13 cellular contexts compared by ENCODE assay signal in the genomic region with DNA sequence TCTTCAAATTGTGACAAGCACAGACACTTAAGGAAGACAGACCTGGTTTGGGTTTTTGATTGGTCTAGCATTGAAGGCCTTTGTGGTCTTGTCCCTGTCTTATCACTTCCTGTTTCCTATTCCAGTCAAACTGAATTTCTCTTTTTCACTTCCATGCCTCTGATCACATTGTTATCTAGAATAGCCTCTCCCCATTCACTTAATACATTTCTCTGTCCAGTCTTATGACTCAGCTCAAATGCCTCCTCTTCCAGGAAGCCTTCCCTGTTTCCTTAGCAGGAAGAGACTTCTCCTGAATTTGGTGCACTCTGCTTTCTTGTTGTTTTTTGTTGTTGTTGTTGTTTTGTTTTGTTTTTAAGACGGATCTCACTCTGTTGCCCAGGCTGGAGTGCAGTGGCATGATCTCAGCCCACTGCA. TPM values are rescaled to one million over a fixed set of nuclear protein-coding genes. Genes with fewer than 3 reads are reported as not detected.
DNase-seq lines count a peak whose midpoint lies in the region; ATAC-seq, FAIRE-seq and TF ChIP-seq lines count a peak whose summit lies in the region.
"Had no signal": no experiment of that assay in that cellular context is flagged by ENCODE, and none has a peak within 500 bp of the region (broad histone marks: within the 10 kb centered on the region; RNA-seq: fewer than 3 reads in every experiment).

No MANE protein-coding gene starts in this region.

- H3K4me1 Mint-ChIP-seq in dendritic cell treated with granulocyte-macrophage colony-stimulating factor and Interleukin-4, amounts not matched to agents 40 ng/mL and 50 ng/mL, for 4 days (ENCODE audit: low read depth) = peaks cover 77% of the 10 kb centered on the region
- peaks cover 21% of the 10 kb centered on the region for H3K4me1 Mint-ChIP-seq in stimulated activated effector memory CD8-positive, alpha-beta T cell treated with anti-CD3 and anti-CD28 coated beads, Interleukin-12 subunit alpha, Interleukin-12 subunit beta, amount 100 ng/mL, for 72 hours

- no peak for TF ChIP-seq POLR2A in GM12891 (IDR thresholded peaks at IDR 0.05; ENCODE audit: low read depth, low read length)

- DNase-seq in GM12891 (ENCODE audit: insufficient read length, low spot score) = no peak
- DNase-seq in OCI-M1 (lab: John Stamatoyannopoulos, UW) = peak; percentile 91
- DNase-seq in stimulated activated effector memory CD8-positive, alpha-beta T cell treated with anti-CD3 and anti-CD28 coated beads, Interleukin-12 subunit alpha, Interleukin-12 subunit beta, amount 100 ng/mL, for 72 hours (ENCODE audit: low spot score in 2 of 2) = no peak
- DNase-seq in ascending aorta (ENCODE audit: low spot score in 2 of 2) = no peak
- no peak for DNase-seq in DMS153 treated with DMSO at 0.1 percent for 48 hours (lab: John Stamatoyannopoulos, UW; ENCODE audit: unreplicated experiment)
- no peak for DNase-seq in NCI-H1417 treated with DMSO at 0.1 percent for 48 hours (lab: John Stamatoyannopoulos, UW)
- DNase-seq: activated CD4-positive, alpha-beta T cell treated with anti-CD3 and anti-CD28 coated beads for 1 hour; DMS79 treated with DMSO at 0.1 percent for 48 hours; NCI-H2029; Right ventricle myocardium superior had no signal

- no peak for TF ChIP-seq CTCF in ascending aorta (IDR thresholded peaks at IDR 0.05)

- H3K9me3 ChIP-seq in ascending aorta = no peaks in the 10 kb centered on the region
- H3K9me3 ChIP-seq: thoracic aorta had no signal

- peak overlapping the region; percentile 15 for H3K4me3 Mint-ChIP-seq in dendritic cell treated with granulocyte-macrophage colony-stimulating factor and Interleukin-4, amounts not matched to agents 40 ng/mL and 50 ng/mL, for 4 days
- H3K4me3 Mint-ChIP-seq in stimulated activated effector memory CD8-positive, alpha-beta T cell treated with anti-CD3 and anti-CD28 coated beads, Interleukin-12 subunit alpha, Interleukin-12 subunit beta, amount 100 ng/mL, for 72 hours = no peak overlapping the region

- intact Hi-C loops in dendritic cell treated with granulocyte-macrophage colony-stimulating factor and Interleukin-4, amounts not matched to agents 40 ng/mL and 50 ng/mL, for 4 days (cut with micrococcal nuclease) = loop anchor here (5.0 kb wide), 1 partner anchor 43 kb away; no protein-coding TSS in a partner anchor
- intact Hi-C loops in ascending aorta (cut with DNase I) = no loop called here

- no peak overlapping the region for H3K27ac ChIP-seq in ascending aorta
- H3K27ac ChIP-seq: thoracic aorta had no signal

- no peak for FAIRE-seq in GM12891 (lab: Jason Lieb, UNC)
- FAIRE-seq: GM18507 had no signal

- peak overlapping the region; percentile 81 for H3K27ac Mint-ChIP-seq in dendritic cell treated with granulocyte-macrophage colony-stimulating factor and Interleukin-4, amounts not matched to agents 40 ng/mL and 50 ng/mL, for 4 days
- peak overlapping the region; percentile 83 for H3K27ac Mint-ChIP-seq in stimulated activated effector memory CD8-positive, alpha-beta T cell treated with anti-CD3 and anti-CD28 coated beads, Interleukin-12 subunit alpha, Interleukin-12 subunit beta, amount 100 ng/mL, for 72 hours

- peaks cover 40% of the 10 kb centered on the region for H3K36me3 Mint-ChIP-seq in dendritic cell treated with granulocyte-macrophage colony-stimulating factor and Interleukin-4, amounts not matched to agents 40 ng/mL and 50 ng/mL, for 4 days (ENCODE audit: low read depth)
- H3K36me3 Mint-ChIP-seq in stimulated activated effector memory CD8-positive, alpha-beta T cell treated with anti-CD3 and anti-CD28 coated beads, Interleukin-12 subunit alpha, Interleukin-12 subunit beta, amount 100 ng/mL, for 72 hours = peaks cover 28% of the 10 kb centered on the region

- H3K27me3 Mint-ChIP-seq in dendritic cell treated with granulocyte-macrophage colony-stimulating factor and Interleukin-4, amounts not matched to agents 40 ng/mL and 50 ng/mL, for 4 days = no peaks in the 10 kb centered on the region

- H3K4me1 ChIP-seq in ascending aorta = peaks cover 9 to 29% of the 10 kb centered on the region in 2 donors

- H3K36me3 ChIP-seq in ascending aorta = peaks cover 3 to 14% of the 10 kb centered on the region in 2 donors
- H3K36me3 ChIP-seq: thoracic aorta had no signal

- ATAC-seq in stimulated activated effector memory CD8-positive, alpha-beta T cell treated with anti-CD3 and anti-CD28 coated beads, Interleukin-12 subunit alpha, Interleukin-12 subunit beta, amount 100 ng/mL, for 72 hours = no peak

- no peaks in the 10 kb centered on the region for H3K9me3 Mint-ChIP-seq in dendritic cell treated with granulocyte-macrophage colony-stimulating factor and Interleukin-4, amounts not matched to agents 40 ng/mL and 50 ng/mL, for 4 days
- no peaks in the 10 kb centered on the region for H3K9me3 Mint-ChIP-seq in stimulated activated effector memory CD8-positive, alpha-beta T cell treated with anti-CD3 and anti-CD28 coated beads, Interleukin-12 subunit alpha, Interleukin-12 subunit beta, amount 100 ng/mL, for 72 hours

- H3K27me3 ChIP-seq in ascending aorta = no peaks in the 10 kb centered on the region

- no peak overlapping the region for H3K4me3 ChIP-seq in ascending aorta
- H3K4me3 ChIP-seq: thoracic aorta had no signal

TF ChIP-seq in GM12891, 5 proteins besides CTCF, POLR2A, EP300 and RAD21:
- no peak for TF ChIP-seq POU2F2 (IDR thresholded peaks at IDR 0.05; ENCODE audit: low read depth, low read length)
- peak; percentile 63 for TF ChIP-seq SPI1 (IDR thresholded peaks at IDR 0.05; ENCODE audit: low read depth, low read length)

RNA-seq across cellular contexts. Expression of gene LIMD1, which starts 45.5 kb away (rescaled TPM):
- 13.0 TPM for polyA plus RNA-seq in GM12891 (2012; ENCODE audit: low read depth, missing spikeins)
- 36.8 TPM for total RNA-seq in ascending aorta

RNA-seq across cellular contexts. Expression of gene SACM1L, which starts 49.1 kb away (rescaled TPM):
- 12.0 TPM for polyA plus RNA-seq in GM12891 (2012; ENCODE audit: low read depth, missing spikeins)
- total RNA-seq in ascending aorta = 7.2 TPM
